7 cellular contexts compared by ENCODE assay signal in genomic region chr12:64523565-64524444, GRCh38.
DNase-seq lines count a peak whose midpoint lies in the region; ATAC-seq, FAIRE-seq and TF ChIP-seq lines count a peak whose summit lies in the region.
"Not testable (repeated sequence)": the region's sequence is repeated elsewhere in the genome, so short reads cannot be mapped to it uniquely, and the experiment has no call there.

No MANE protein-coding gene starts in this region.

- intact Hi-C loops in K562 (cut with micrococcal nuclease) = not testable (repeated sequence)

- not testable (repeated sequence) for H3K4me3 ChIP-seq in BJ (ENCODE audit: low read depth, low read length); MG63; SJSA1; K562; mesenchymal stem cell (ENCODE audit: insufficient read depth in 1 of 2, low read depth in 1 of 2, low read length in 2 of 2)

- H3K79me1 ChIP-seq in mesenchymal stem cell (replicated peaks; ENCODE audit: low read length, poor library complexity, severe bottlenecking) = not testable (repeated sequence)

- H3K27ac ChIP-seq in SJSA1; K562 (ENCODE audit: extremely low read depth, low read depth, low read length); mesenchymal stem cell (ENCODE audit: low read length, poor library complexity, severe bottlenecking): not testable (repeated sequence)

- H3K9me3 ChIP-seq in MG63; SJSA1 (replicated peaks); K562 (replicated peaks; ENCODE audit: control insufficient read depth, insufficient read depth, low read depth, low read length); mesenchymal stem cell (ENCODE audit: control insufficient read depth, low read length): not testable (repeated sequence)

- not testable (repeated sequence) for H4K8ac ChIP-seq in mesenchymal stem cell (ENCODE audit: low read length)

- 7% methylated on average over 10 of the region's 11 CpGs for WGBS in K562 (ENCODE audit: insufficient coverage, low coverage, missing lambda C conversion rate)
- 96% methylated on average over 7 of the region's 11 CpGs for WGBS in mesenchymal stem cell

- not testable (repeated sequence) for TF ChIP-seq EP300 in K562 (IDR thresholded peaks at IDR 0.05; ENCODE audit: low read length)

- H2BK15ac ChIP-seq in mesenchymal stem cell (ENCODE audit: low read depth, poor library complexity, severe bottlenecking) = not testable (repeated sequence)

- not testable (repeated sequence) for H2BK5ac ChIP-seq in mesenchymal stem cell (ENCODE audit: low read depth, low read length, poor library complexity, severe bottlenecking)

- not testable (repeated sequence) for FAIRE-seq in K562 (lab: Jason Lieb, UNC)

- CTCF ChIA-PET in BJ (lab: Yijun Ruan, JAX) = interaction anchor here (0.9 to 1.5 kb wide), 3 partner anchors 25 to 178 kb away, joined by 3 to 5 read pairs (median 4); no protein-coding TSS in a partner anchor
- CTCF ChIA-PET in K562 (lab: Yijun Ruan, JAX; ENCODE audit: low intra/inter-chr PET ratio) = not testable (repeated sequence)

- not testable (repeated sequence) for H4K20me1 ChIP-seq in K562 (replicated peaks; ENCODE audit: control insufficient read depth, insufficient read depth, low read length)

- not testable (repeated sequence) for H2AFZ ChIP-seq in K562 (ENCODE audit: low read depth, low read length); mesenchymal stem cell (ENCODE audit: low read depth, low read length)

- not testable (repeated sequence) for H3K9ac ChIP-seq in K562 (ENCODE audit: insufficient read depth in 1 of 2, low read depth in 2 of 2, low read length in 2 of 2)
- peak overlapping the region; percentile 44 for H3K9ac ChIP-seq in mesenchymal stem cell (ENCODE audit: low read length)

- H3K14ac ChIP-seq in mesenchymal stem cell (ENCODE audit: low read length in 2 of 2) = not testable (repeated sequence)

- H2AK5ac ChIP-seq in mesenchymal stem cell (ENCODE audit: low read length, severe bottlenecking) = not testable (repeated sequence)

- H3K36me3 ChIP-seq in BJ (ENCODE audit: control insufficient read depth, insufficient read depth, low read length); MG63; SJSA1; K562 (ENCODE audit: control insufficient read depth, insufficient read depth, low read length); mesenchymal stem cell (ENCODE audit: control insufficient read depth in 1 of 2, insufficient read depth in 2 of 2, low read depth in 1 of 2, low read length in 2 of 2): not testable (repeated sequence)

- TF ChIP-seq RAD21 in K562 (CRISPR knock-in tag; conservative IDR thresholded peaks at IDR 0.05 in 1 of 2, IDR thresholded peaks at IDR 0.05 in 1 of 2) = not testable (repeated sequence)

- not testable (repeated sequence) for H3K23ac ChIP-seq in mesenchymal stem cell (ENCODE audit: low read length in 2 of 2)

- H3K4me2 ChIP-seq in K562 (ENCODE audit: insufficient read depth, low read length); mesenchymal stem cell (ENCODE audit: low read length, poor library complexity, severe bottlenecking): not testable (repeated sequence)

- not testable (repeated sequence) for ATAC-seq in K562

- not testable (repeated sequence) for H3K27me3 ChIP-seq in BJ (ENCODE audit: control insufficient read depth, insufficient read depth, low read length); MG63; SJSA1 (replicated peaks); mesenchymal stem cell (ENCODE audit: control insufficient read depth in 1 of 2, insufficient read depth in 1 of 2, low read length in 2 of 2)
- H3K27me3 ChIP-seq in K562 (ENCODE audit: control insufficient read depth in 2 of 2, insufficient read depth in 2 of 2, low read length in 2 of 2) = peaks cover 16 to 17% of the 10 kb centered on the region in 2 experiments

- H4K91ac ChIP-seq in mesenchymal stem cell (ENCODE audit: low read length) = not testable (repeated sequence)

- peak overlapping the region in 1 of 2 experiments; percentile 48 for H3K18ac ChIP-seq in mesenchymal stem cell (ENCODE audit: low read depth in 1 of 2, low read length in 2 of 2)

- in situ Hi-C loops in K562 (cut with MboI) = not testable (repeated sequence)

- BruUV-seq in K562 (replicated peaks; lab: Mats Ljungman, UMichigan) = not testable (repeated sequence)

- H2BK12ac ChIP-seq in mesenchymal stem cell (ENCODE audit: low read length in 2 of 2) = not testable (repeated sequence)

- not testable (repeated sequence) for TF ChIP-seq CTCF in BJ (IDR thresholded peaks at IDR 0.05; ENCODE audit: insufficient read depth, low read depth, low read length); K562 (IDR thresholded peaks at IDR 0.05 in 2 of 3, conservative IDR thresholded peaks at IDR 0.05 in 1 of 3; ENCODE audit: insufficient read depth in 2 of 3, low read depth in 1 of 3, low read length in 3 of 3)

- POLR2A ChIA-PET in BJ (lab: Charles Lee) = not testable (repeated sequence)
- POLR2A ChIA-PET in K562 (lab: Yijun Ruan, JAX) = interaction anchor here (0.5 to 2.5 kb wide), 5 partner anchors 9 to 294 kb away, joined by 3 to 5 read pairs (median 4); no protein-coding TSS in a partner anchor

- not testable (repeated sequence) for H3K9me1 ChIP-seq in K562 (ENCODE audit: control insufficient read depth, insufficient read depth, low read length)

- not testable (repeated sequence) for H2BK120ac ChIP-seq in mesenchymal stem cell (ENCODE audit: low read depth, low read length)

- peaks cover 12% of the 10 kb centered on the region for H3K4me1 ChIP-seq in SJSA1 (replicated peaks)
- H3K4me1 ChIP-seq in K562 (replicated peaks in 1 of 2; ENCODE audit: control insufficient read depth in 2 of 2, insufficient read depth in 2 of 2, low read length in 2 of 2); mesenchymal stem cell (ENCODE audit: control insufficient read depth, insufficient read depth, low read depth, low read length): not testable (repeated sequence)

- TF ChIP-seq POLR2A in K562 (conservative IDR thresholded peaks at IDR 0.05) = not testable (repeated sequence)

- DNase-seq in BJ (ENCODE audit: low read depth) (peak; percentile 83), HCEC 1CT (peak; percentile 70), MG63 (peak; percentile 41), SJSA1 (ENCODE audit: low read depth in 1 of 2, low spot score in 2 of 2) (peak; percentile 30 to 70), fibroblast of peridontal ligament (ENCODE audit: extremely low read depth) (peak; percentile 66)
- DNase-seq in K562 (ENCODE audit: extremely low read depth in 1 of 4, low spot score in 3 of 4); mesenchymal stem cell: not testable (repeated sequence)

- H3K79me2 ChIP-seq in K562 (ENCODE audit: control insufficient read depth, insufficient read depth, low read length) = not testable (repeated sequence)

- H3K4ac ChIP-seq in mesenchymal stem cell (ENCODE audit: low read depth in 1 of 2, low read length in 2 of 2) = not testable (repeated sequence)

TF ChIP-seq in K562, 482 proteins besides CTCF, POLR2A, EP300 and RAD21:
- peak; percentile 72 for TF ChIP-seq ZNF121 (CRISPR knock-in tag; conservative IDR thresholded peaks at IDR 0.05)
